ENCODE assay signal across 8 cellular contexts in the genomic region with DNA sequence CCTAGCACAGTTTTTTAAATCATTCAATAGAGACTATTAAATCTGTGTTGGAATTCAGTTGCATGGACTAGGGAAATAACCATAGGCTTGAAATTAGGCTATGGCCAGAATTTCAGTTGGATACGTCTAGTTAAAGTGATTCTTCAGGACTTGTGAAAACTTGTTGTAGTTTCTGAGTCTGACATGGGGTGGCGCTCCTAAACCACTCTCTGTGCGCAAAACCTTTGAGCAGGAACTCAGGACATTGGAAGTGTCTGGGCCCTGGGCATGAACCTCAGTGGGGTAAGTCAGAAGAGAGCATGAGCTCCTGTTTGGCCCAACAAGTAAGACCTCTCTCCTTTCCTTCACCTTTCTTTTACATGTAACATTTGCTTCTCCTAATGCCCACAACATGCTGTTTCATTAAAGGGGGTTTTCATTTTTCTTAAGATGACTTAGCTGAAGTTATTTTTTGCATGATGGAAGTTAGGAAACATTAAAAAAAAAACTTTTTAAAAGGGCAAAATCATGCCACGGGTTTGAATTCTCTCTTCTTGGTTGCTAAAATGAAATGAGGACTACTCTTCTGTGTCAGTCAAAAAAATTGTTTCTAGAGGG. TPM values are rescaled to one million over a fixed set of nuclear protein-coding genes. Genes with fewer than 3 reads are reported as not detected.
A peak's percentile ranks its signal among the peaks of the same experiment; 100 is the strongest.
DNase-seq lines count a peak whose midpoint lies in the region; ATAC-seq and TF ChIP-seq lines count a peak whose summit lies in the region.

No MANE protein-coding gene starts in this region.

- 23 to 29% (median 26%) methylated on average over 4 of the region's 4 CpGs for WGBS in stomach, 5 donors

- in situ Hi-C loops in astrocyte of the spinal cord (cut with HindIII; ENCODE audit: low sequenced_read_pairs): no loop called here

- H3K36me3 ChIP-seq in stomach: no peaks in the 10 kb centered on the region

- peaks cover 7% of the 10 kb centered on the region for H3K4me1 Mint-ChIP-seq in Calu3 (ENCODE audit: low read depth, unreplicated experiment)

- no peaks in the 10 kb centered on the region for H3K9me3 ChIP-seq in stomach

- peak; percentile 78 for DNase-seq in Calu3
- peak; percentile 80 for DNase-seq in HCEC 1CT
- DNase-seq in NCI-H748 (lab: John Stamatoyannopoulos, UW; ENCODE audit: unreplicated experiment): peak; percentile 85
- peak; percentile 90 for DNase-seq in astrocyte of the spinal cord (ENCODE audit: low read depth, low spot score)
- DNase-seq in iPS-NIHi7 (ENCODE audit: extremely low spot score): peak; percentile 72
- peak; percentile 74 for DNase-seq in stomach
- no peak for DNase-seq in cortex of kidney (lab: John Stamatoyannopoulos, UW)

- no peaks in the 10 kb centered on the region for H3K27me3 ChIP-seq in stomach

- peaks cover 0 to 13% (median 8%) of the 10 kb centered on the region in 4 donors for H3K4me1 ChIP-seq in stomach

- CTCF ChIA-PET in Calu3 (lab: Charles Lee): interaction anchor here (1.1 to 1.8 kb wide), 4 partner anchors 27 to 438 kb away, joined by 3 to 29 read pairs (median 6); a partner anchor contains a TSS

- H3K27ac ChIP-seq in stomach: no peak overlapping the region

- TF ChIP-seq EP300 in stomach (IDR thresholded peaks at IDR 0.05): no peak

- H3K4me3 ChIP-seq in astrocyte of the spinal cord (ENCODE audit: low read depth, low read length) (no peak overlapping the region), stomach (no peak overlapping the region)

- H3K27ac Mint-ChIP-seq in Calu3 (ENCODE audit: unreplicated experiment): no peak overlapping the region

- BruUV-seq in Calu3 (replicated peaks; lab: Mats Ljungman, UMichigan): no TSS peak

- H3K4me3 Mint-ChIP-seq in Calu3 (ENCODE audit: low read depth, unreplicated experiment): no peak overlapping the region

- TF ChIP-seq POLR2A in stomach (IDR thresholded peaks at IDR 0.05): no peak

- no peaks in the 10 kb centered on the region for H3K9me3 Mint-ChIP-seq in Calu3 (ENCODE audit: low read depth, unreplicated experiment)

- intact Hi-C loops in Calu3 (cut with micrococcal nuclease; ENCODE audit: unreplicated experiment): loop anchor here (1.0 to 10.0 kb wide), 4 partner anchors 107 to 437 kb away; a partner anchor contains a TSS
- intact Hi-C loops in stomach (cut with DNase I; ENCODE audit: low total_unique reads): no loop called here

- no peaks in the 10 kb centered on the region for H3K36me3 Mint-ChIP-seq in Calu3 (ENCODE audit: insufficient read depth, unreplicated experiment)

- TF ChIP-seq CTCF in Calu3 (IDR thresholded peaks at IDR 0.05; ENCODE audit: unreplicated experiment) (peak; percentile 87), astrocyte of the spinal cord (IDR thresholded peaks at IDR 0.05; ENCODE audit: low read depth, low read length) (peak; percentile 72), stomach (IDR thresholded peaks at IDR 0.05) (peak in 5 of 7 experiments; percentile 43 to 81 (median 57))

- peaks cover 11% of the 10 kb centered on the region for H3K27me3 Mint-ChIP-seq in Calu3 (ENCODE audit: unreplicated experiment)

- no peak for ATAC-seq in HG02610 (IDR thresholded peaks at IDR 0.05; ENCODE audit: unreplicated experiment)

RNA-seq across cellular contexts. Expression of a gene that starts 17.1 kb away (rescaled TPM):
- total RNA-seq in Calu3 (2022) (not detected in 2 replicates), stomach (under 1 TPM in 1 of 5 donors, not detected in 4; 0.92 TPM)
- polyA plus RNA-seq in stomach: 1 to 10 TPM in 1 of 3 donors, not detected in 2; 2.4 TPM
